8 cellular contexts compared by ENCODE assay signal in the genomic region with DNA sequence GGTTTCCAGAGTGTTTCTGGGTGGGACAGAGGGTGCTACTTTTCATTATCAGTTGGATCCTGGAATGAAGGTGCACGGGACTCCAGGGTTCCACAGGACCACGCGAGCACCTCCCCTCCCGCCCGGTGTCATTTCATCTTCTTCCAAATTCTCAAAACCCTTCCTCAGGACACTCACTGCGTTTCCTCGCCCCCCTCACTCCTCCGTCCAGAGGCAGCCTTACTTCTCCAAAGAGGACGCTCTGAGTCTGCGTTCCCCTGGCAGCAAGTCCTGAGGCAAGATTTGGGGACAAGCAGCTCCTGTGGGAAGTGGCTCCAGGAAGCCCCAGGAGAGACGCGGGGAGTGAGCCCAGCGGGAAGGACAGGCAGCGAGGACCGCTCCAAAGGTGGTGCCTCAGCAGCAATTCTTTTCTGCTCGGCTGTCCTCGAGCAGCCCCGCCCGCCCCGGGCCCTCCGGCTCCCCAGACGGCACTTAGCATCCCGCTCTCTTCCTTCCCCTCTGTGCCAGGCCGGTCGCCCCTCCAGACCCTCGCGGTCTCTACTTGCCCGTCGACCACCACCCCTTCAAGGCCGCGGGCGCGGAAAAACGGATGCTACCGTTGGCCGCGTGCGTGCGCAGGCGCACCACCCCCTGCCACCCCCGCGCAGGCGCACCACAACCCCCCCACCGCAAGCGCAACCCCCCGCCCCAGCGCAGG. TPM values are rescaled to one million over a fixed set of nuclear protein-coding genes. Genes with fewer than 3 reads are reported as not detected.
A peak's percentile ranks its signal among the peaks of the same experiment; 100 is the strongest.
DNase-seq lines count a peak whose midpoint lies in the region; ATAC-seq and TF ChIP-seq lines count a peak whose summit lies in the region.

No MANE protein-coding gene starts in this region.

- peak overlapping the region; percentile 62 to 89 (median 82) for H3K4me3 ChIP-seq in BLaER1 treated with 17β-estradiol and CSF1 and Interleukin-3, amounts not matched to agents 10 nM and 100 nM
- H3K4me3 ChIP-seq in WI38 (ENCODE audit: low read depth, low read length) = peak overlapping the region; percentile 96
- H3K4me3 ChIP-seq in left ventricle myocardium inferior = peak overlapping the region; percentile 97
- H3K4me3 ChIP-seq in skeletal muscle tissue (ENCODE audit: low read length in 3 of 3) = peak overlapping the region; percentile 77 to 96 (median 95)

- H3K4me1 ChIP-seq in BLaER1 treated with 17β-estradiol and CSF1 and Interleukin-3, amounts not matched to agents 10 nM and 100 nM = peaks cover 43 to 67% (median 48%) of the 10 kb centered on the region in 10 experiments
- H3K4me1 ChIP-seq in left ventricle myocardium inferior = peaks cover 53% of the 10 kb centered on the region
- H3K4me1 ChIP-seq in skeletal muscle tissue (ENCODE audit: control insufficient read depth in 3 of 3, insufficient read depth in 3 of 3, low read length in 3 of 3) = peaks cover 20 to 39% (median 22%) of the 10 kb centered on the region in 3 donors

- TF ChIP-seq POLR2A in GM19099 (IDR thresholded peaks at IDR 0.05; ENCODE audit: extremely low read depth, insufficient read length, low read depth) = peak; percentile 67

- peak overlapping the region; percentile 39 to 94 (median 88); a peak in 21 of 22 replicates for H3K27ac ChIP-seq in BLaER1 treated with 17β-estradiol and CSF1 and Interleukin-3, amounts not matched to agents 10 nM and 100 nM
- H3K27ac ChIP-seq in left ventricle myocardium inferior (replicated peaks) (peak overlapping the region; percentile 88), skeletal muscle tissue (ENCODE audit: low read depth, low read length) (peak overlapping the region; percentile 68)

- H3K4me2 ChIP-seq in BLaER1 treated with 17β-estradiol and CSF1 and Interleukin-3, amounts not matched to agents 10 nM and 100 nM = peak overlapping the region; percentile 84 to 99 (median 93)

- peak overlapping the region; percentile 80 to 91 (median 89) for H3K9ac ChIP-seq in BLaER1 treated with 17β-estradiol and CSF1 and Interleukin-3, amounts not matched to agents 10 nM and 100 nM
- H3K9ac ChIP-seq in skeletal muscle tissue (ENCODE audit: low read depth in 1 of 3, low read length in 3 of 3) = peak overlapping the region; percentile 81 to 93 (median 92)

- peak; percentile 30 for DNase-seq in left ventricle myocardium inferior
- no peak for DNase-seq in stimulated activated CD4-positive, alpha-beta T cell treated with anti-CD3 and anti-CD28 coated beads, Interleukin-2, amount 100 ng/mL, for 24 hours
- DNase-seq in DMS 273 (lab: John Stamatoyannopoulos, UW; ENCODE audit: unreplicated experiment) = no peak

- no peak for TF ChIP-seq CTCF in WI38 (IDR thresholded peaks at IDR 0.05; ENCODE audit: low read depth, low read length)
- TF ChIP-seq CTCF in left ventricle myocardium inferior (IDR thresholded peaks at IDR 0.05; ENCODE audit: borderline replicate concordance) = no peak

- no peaks in the 10 kb centered on the region for H3K27me3 ChIP-seq in BLaER1 treated with 17β-estradiol and CSF1 and Interleukin-3, amounts not matched to agents 10 nM and 100 nM
- H3K27me3 ChIP-seq in left ventricle myocardium inferior (ENCODE audit: low read depth) (no peaks in the 10 kb centered on the region), skeletal muscle tissue (ENCODE audit: control insufficient read depth in 3 of 3, insufficient read depth in 3 of 3, low read length in 3 of 3) (no peaks in the 10 kb centered on the region)

- peak; percentile 29 for ATAC-seq in HG03175 (IDR thresholded peaks at IDR 0.05; ENCODE audit: unreplicated experiment)

- peaks cover 14 to 42% (median 32%) of the 10 kb centered on the region in 11 experiments for H3K36me3 ChIP-seq in BLaER1 treated with 17β-estradiol and CSF1 and Interleukin-3, amounts not matched to agents 10 nM and 100 nM
- H3K36me3 ChIP-seq in left ventricle myocardium inferior (no peaks in the 10 kb centered on the region), skeletal muscle tissue (ENCODE audit: control insufficient read depth in 3 of 3, insufficient read depth in 3 of 3, low read length in 3 of 3) (peaks cover 0 to 5% (median 2%) of the 10 kb centered on the region in 3 donors)

- H3K9me3 ChIP-seq in BLaER1 treated with 17β-estradiol and CSF1 and Interleukin-3, amounts not matched to agents 10 nM and 100 nM (replicated peaks in 1 of 11) = peaks cover 0 to 14% (median 3%) of the 10 kb centered on the region in 11 experiments; a peak in 11 of 22 replicates
- H3K9me3 ChIP-seq in left ventricle myocardium inferior (replicated peaks) (no peaks in the 10 kb centered on the region), skeletal muscle tissue (ENCODE audit: control insufficient read depth in 3 of 3, low read length in 3 of 3) (no peaks in the 10 kb centered on the region)

- H4K20me1 ChIP-seq in BLaER1 treated with 17β-estradiol and CSF1 and Interleukin-3, amounts not matched to agents 10 nM and 100 nM = peaks cover 22 to 45% (median 33%) of the 10 kb centered on the region in 11 experiments; a peak in 17 of 22 replicates

- intact Hi-C loops in left ventricle myocardium inferior (cut with micrococcal nuclease) = no loop called here

RNA-seq across cellular contexts. Expression of a gene that starts 0.6 kb away (rescaled TPM):
- 3.8 TPM for total RNA-seq in left ventricle myocardium inferior
- total RNA-seq in skeletal muscle tissue = 2.6 TPM

RNA-seq across cellular contexts. Expression of a gene that starts 23.7 kb away (rescaled TPM):
- total RNA-seq in left ventricle myocardium inferior (4.4 TPM), skeletal muscle tissue (8.4 TPM)
